Comparison of ENCODE assay signal across 30 cellular contexts in genomic region chr10:124250506-124250905, GRCh38.
A peak's percentile ranks its signal among the peaks of the same experiment; 100 is the strongest.
DNase-seq lines count a peak whose midpoint lies in the region; ATAC-seq and TF ChIP-seq lines count a peak whose summit lies in the region.
"Had no signal": no experiment of that assay in that cellular context is flagged by ENCODE, and none has a peak within 500 bp of the region (broad histone marks: within the 10 kb centered on the region; RNA-seq: fewer than 3 reads in every experiment).

No MANE protein-coding gene starts in this region.

- H3K27ac ChIP-seq in coronary artery (no peak overlapping the region), stomach (peak overlapping the region in 1 of 5 donors; percentile 12)
- H3K27ac ChIP-seq: cardiac muscle cell, colonic mucosa, esophagus muscularis mucosa, foreskin keratinocyte, GM23248, prostate gland, upper lobe of right lung had no signal

- intact Hi-C loops in stomach (cut with DNase I; ENCODE audit: low total_unique reads): no loop called here

- no peak for ATAC-seq in HG02840 (IDR thresholded peaks at IDR 0.05; ENCODE audit: low FRiP score, unreplicated experiment)
- ATAC-seq: activated CD4-positive, CD25-positive, alpha-beta regulatory T cell treated with anti-CD3 and anti-CD28 coated beads, Interleukin-2, amount 50 U/mL, for 24 hours; foreskin keratinocyte; left colon; sciatic nerve; stimulated activated effector memory CD8-positive, alpha-beta T cell treated with anti-CD3 and anti-CD28 coated beads, Interleukin-12 subunit alpha, Interleukin-12 subunit beta, amount 100 ng/mL, for 72 hours; upper lobe of right lung had no signal

- no peaks in the 10 kb centered on the region for H3K36me3 ChIP-seq in stomach
- H3K36me3 ChIP-seq: cardiac muscle cell, colonic mucosa, esophagus muscularis mucosa, neutrophil, prostate gland, upper lobe of right lung had no signal

- DNase-seq in NCI-H345 (lab: John Stamatoyannopoulos, UW) (peak; percentile 70), NCI-H345 treated with DMSO at 0.1 percent for 48 hours (lab: John Stamatoyannopoulos, UW; ENCODE audit: unreplicated experiment) (no peak), NCI-H1436 (lab: John Stamatoyannopoulos, UW) (peak; percentile 86), coronary artery (ENCODE audit: low spot score) (peak; percentile 38), stomach (peak; percentile 15), NCI-H1092 treated with DMSO at 0.1 percent for 48 hours (lab: John Stamatoyannopoulos, UW) (no peak)
- no peak for DNase-seq in effector CD8-positive, alpha-beta T cell (lab: John Stamatoyannopoulos, UW)
- DNase-seq: activated CD4-positive, alpha-beta memory T cell treated with anti-CD3 and anti-CD28 coated beads, Interleukin-2, amount 10 ng/mL, durations not matched to agents 7 days and 5 days; activated CD8-positive, alpha-beta memory T cell treated with anti-CD3 and anti-CD28 coated beads, Interleukin-2, amount 50 U/mL, for 48 hours; anterior cingulate cortex; colonic mucosa; foreskin keratinocyte; GM23248; mesenchymal stem cell; NCI-H1048; NCI-H226; NCI-H774; stimulated activated CD4-positive, alpha-beta T cell treated with anti-CD3 and anti-CD28 coated beads, Interleukin-4, amount 100 ng/mL, for 24 hours; substantia nigra; T-helper 1 cell; upper lobe of right lung had no signal

- no peak for TF ChIP-seq POLR2A in stomach (IDR thresholded peaks at IDR 0.05)

- no peaks in the 10 kb centered on the region for H3K27me3 ChIP-seq in stomach
- H3K27me3 ChIP-seq: cardiac muscle cell, colonic mucosa, esophagus muscularis mucosa, neutrophil, upper lobe of right lung had no signal

- H3K4me3 ChIP-seq in coronary artery (no peak overlapping the region), stomach (no peak overlapping the region)
- H3K4me3 ChIP-seq: cardiac muscle cell, colonic mucosa, esophagus muscularis mucosa, GM23248, prostate gland, upper lobe of right lung had no signal

- 77 to 91% (median 87%) methylated on average over 6 of the region's 6 CpGs for WGBS in stomach, 5 donors

- peaks cover 0 to 16% (median 4%) of the 10 kb centered on the region in 4 donors for H3K4me1 ChIP-seq in stomach
- H3K4me1 ChIP-seq: colonic mucosa, foreskin keratinocyte, prostate gland, upper lobe of right lung had no signal

- TF ChIP-seq EP300 in stomach (IDR thresholded peaks at IDR 0.05): no peak

- H3K9me3 ChIP-seq in stomach: no peaks in the 10 kb centered on the region
- H3K9me3 ChIP-seq: colonic mucosa, esophagus muscularis mucosa, neutrophil, prostate gland, upper lobe of right lung had no signal

- TF ChIP-seq CTCF in coronary artery (IDR thresholded peaks at IDR 0.05) (no peak), stomach (IDR thresholded peaks at IDR 0.05) (no peak)

Comparison
In these comparisons a context has a peak if more than half of its experiments do, and no peak if none do; other contexts are left out.
1. DNase-seq: peak in NCI-H345 (single experiment), NCI-H1436 (single experiment), coronary artery (single experiment) and stomach (single experiment); none in NCI-H345 treated with DMSO at 0.1 percent for 48 hours (single experiment), effector CD8-positive, alpha-beta T cell (single experiment) and NCI-H1092 treated with DMSO at 0.1 percent for 48 hours (single experiment).